In genomic region chr19:14347999-14348889, GRCh38 we compare ENCODE assay signal across 8 cellular contexts. TPM values are rescaled to one million over a fixed set of nuclear protein-coding genes. Genes with fewer than 3 reads are reported as not detected.
DNase-seq lines count a peak whose midpoint lies in the region; ATAC-seq and TF ChIP-seq lines count a peak whose summit lies in the region.

No MANE protein-coding gene starts in this region.

- TF ChIP-seq CTCF in KMS-11 (conservative IDR thresholded peaks at IDR 0.05; ENCODE audit: low read depth, low read length): peak; percentile 84
- peak; percentile 96 for TF ChIP-seq CTCF in WI38 (IDR thresholded peaks at IDR 0.05; ENCODE audit: low read depth, low read length)

- no peak overlapping the region for H3K9ac ChIP-seq in KMS-11

- DNase-seq in Daoy (ENCODE audit: low read depth) (peak; percentile 73), caudate nucleus (lab: John Stamatoyannopoulos, UW) (peak in 43 of 61 donors; percentile 1 to 47 (median 12)), left lobe of liver (ENCODE audit: low spot score) (peak; percentile 57)
- DNase-seq in stimulated activated CD4-positive, alpha-beta T cell treated with anti-CD3 and anti-CD28 coated beads, TNF-alpha, amount 100 ng/mL, for 1 hour (ENCODE audit: low read depth in 3 of 3, low spot score in 1 of 3): peak in 2 of 3 donors; percentile 42 to 64

- ATAC-seq in left lobe of liver (peak; percentile 89), HG03045 (IDR thresholded peaks at IDR 0.05; ENCODE audit: unreplicated experiment) (no peak), GM19455 (IDR thresholded peaks at IDR 0.05; ENCODE audit: unreplicated experiment) (no peak)

- H2AFZ ChIP-seq in KMS-11 (ENCODE audit: low read depth): peak overlapping the region; percentile 64

- H3K36me3 ChIP-seq in KMS-11 (ENCODE audit: insufficient read depth): no peaks in the 10 kb centered on the region

- H3K79me2 ChIP-seq in KMS-11 (ENCODE audit: insufficient read depth, low read depth): no peaks in the 10 kb centered on the region

- peak overlapping the region; percentile 55; the same call in 1 of the 2 replicates for H3K4me2 ChIP-seq in KMS-11

- H3K27ac ChIP-seq in KMS-11 (no peak overlapping the region), caudate nucleus (ENCODE audit: low read depth, low read length) (no peak overlapping the region)

- no peaks in the 10 kb centered on the region for H3K4me1 ChIP-seq in KMS-11 (ENCODE audit: low read depth, poor library complexity, severe bottlenecking)

- H3K4me3 ChIP-seq in KMS-11 (IDR thresholded peaks at IDR 0.05; ENCODE audit: insufficient read depth, low read depth, low read length): no peak overlapping the region
- H3K4me3 ChIP-seq in WI38 (ENCODE audit: low read depth, low read length): peak overlapping the region; percentile 18

- H4K20me1 ChIP-seq in KMS-11 (ENCODE audit: insufficient read depth): no peaks in the 10 kb centered on the region

- H3K27me3 ChIP-seq in KMS-11 (ENCODE audit: insufficient read depth, low read depth): peaks cover 59% of the 10 kb centered on the region

RNA-seq across cellular contexts. Expression of gene ADGRE5, which starts 33.0 kb away (rescaled TPM):
- total RNA-seq in Daoy (2014; rRNA removed; shearing (Covaris generic)): 19.3 and 22.6 TPM in 2 replicates
- 11.7 TPM for total RNA-seq in left lobe of liver

Comparison
In these comparisons a context has a peak if more than half of its experiments do, and no peak if none do; other contexts are left out.
1. DNase-seq: peak in every context shown above with its lines; median percentile 73 in Daoy; 57 in left lobe of liver; 53 in stimulated activated CD4-positive, alpha-beta T cell treated with anti-CD3 and anti-CD28 coated beads, TNF-alpha, amount 100 ng/mL, for 1 hour; 12 in caudate nucleus.